37 cellular contexts compared by ENCODE assay signal in the genomic region with DNA sequence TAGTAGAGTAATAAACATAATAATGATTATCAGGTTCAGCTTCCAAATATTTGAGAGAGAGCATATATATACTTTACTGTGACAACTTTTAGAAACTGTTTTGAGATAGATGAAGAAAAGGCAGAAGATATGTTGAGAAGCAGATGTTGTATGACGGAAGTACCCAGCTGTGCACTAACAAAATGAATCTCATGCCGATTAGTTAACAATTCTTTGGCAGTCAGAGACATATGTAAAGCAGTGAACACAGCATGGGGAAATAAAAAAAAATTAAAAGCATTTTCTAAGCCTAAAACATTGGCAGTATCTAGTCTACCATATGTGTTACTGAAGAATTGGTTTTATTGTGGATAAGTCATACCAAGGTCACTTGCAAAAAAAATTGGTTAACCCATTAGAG.
"Had no signal": no experiment of that assay in that cellular context is flagged by ENCODE, and none has a peak within 500 bp of the region (broad histone marks: within the 10 kb centered on the region; RNA-seq: fewer than 3 reads in every experiment).

No MANE protein-coding gene starts in this region.

- DNase-seq: activated effector memory CD4-positive, alpha-beta T cell treated with anti-CD3 and anti-CD28 coated beads, Interleukin-2, amount 50 U/mL, for 16 hours; activated effector memory CD4-positive, alpha-beta T cell treated with Interleukin-2 at 50 U/mL for 16 hours; activated gamma-delta T cell; activated gamma-delta T cell treated with Interleukin-2 at 50 U/mL for 16 hours; activated naive CD4-positive, alpha-beta T cell; activated naive CD4-positive, alpha-beta T cell treated with anti-CD3 and anti-CD28 coated beads for 36 hours; activated naive CD4-positive, alpha-beta T cell treated with anti-CD3 and anti-CD28 coated beads, Interleukin-2, amount 10 ng/mL, durations not matched to agents 7 days and 5 days; activated naive CD4-positive, alpha-beta T cell treated with anti-CD3 and anti-CD28 coated beads, Interleukin-2, amount 50 U/mL, for 16 hours; activated naive CD4-positive, alpha-beta T cell treated with Interleukin-2 at 50 U/mL for 16 hours; activated naive CD8-positive, alpha-beta T cell treated with anti-CD3 and anti-CD28 coated beads for 36 hours; activated naive CD8-positive, alpha-beta T cell treated with anti-CD3 and anti-CD28 coated beads, Interleukin-2, amount 10 ng/mL, durations not matched to agents 7 days and 5 days; activated naive CD8-positive, alpha-beta T cell treated with anti-CD3 and anti-CD28 coated beads, Interleukin-2, amount 50 U/mL, for 24 hours; activated T-cell treated with anti-CD3 and anti-CD28 coated beads, Interleukin-2, amount 50 U/mL, for 24 hours; activated T-cell treated with anti-CD3 and anti-CD28 coated beads, Interleukin-2, amount 50 U/mL, for 4 hours; activated T-cell treated with anti-CD3 and anti-CD28 coated beads, Interleukin-2, amount 50 U/mL, for 48 hours; activated T-cell treated with anti-CD3 and anti-CD28 coated beads, Interleukin-2, amount 50 U/mL, for 72 hours; adrenal gland; amniotic stem cell; amygdala; anterior cingulate cortex; aorta; body of pancreas; brain microvascular endothelial cell; caudate nucleus; central memory CD4-positive, alpha-beta T cell; cerebellar nuclear complex had no signal

- H3K4me3 ChIP-seq: adrenal gland, ascending aorta, body of pancreas, breast epithelium, cardiac muscle cell had no signal

- H3K36me3 Mint-ChIP-seq: activated naive CD8-positive, alpha-beta T cell treated with anti-CD3 and anti-CD28 coated beads, Interleukin-2, amount 10 ng/mL, durations not matched to agents 7 days and 5 days had no signal

- H3K4me1 Mint-ChIP-seq: activated naive CD4-positive, alpha-beta T cell treated with anti-CD3 and anti-CD28 coated beads, Interleukin-2, amount 10 ng/mL, durations not matched to agents 7 days and 5 days; activated naive CD4-positive, alpha-beta T cell treated with anti-CD3 and anti-CD28 coated beads, Interleukin-2, amount 50 U/mL, for 24 hours; activated naive CD8-positive, alpha-beta T cell treated with anti-CD3 and anti-CD28 coated beads, Interleukin-2, amount 10 ng/mL, durations not matched to agents 7 days and 5 days; activated naive CD8-positive, alpha-beta T cell treated with anti-CD3 and anti-CD28 coated beads, Interleukin-2, amount 50 U/mL, for 24 hours; central memory CD8-positive, alpha-beta T cell had no signal

- H3K27me3 ChIP-seq: adrenal gland, ascending aorta, body of pancreas, brain microvascular endothelial cell, breast epithelium, cardiac muscle cell had no signal

- H3K9me3 ChIP-seq: adrenal gland, body of pancreas had no signal

- H3K27me3 Mint-ChIP-seq: activated naive CD4-positive, alpha-beta T cell treated with anti-CD3 and anti-CD28 coated beads, Interleukin-2, amount 50 U/mL, for 24 hours; activated T-cell treated with anti-CD3 and anti-CD28 coated beads, Interleukin-2, amount 50 U/mL, for 24 hours; activated T-helper 17 cell treated with anti-CD3 and anti-CD28 coated beads, Interleukin-2, amount 50 U/mL, for 72 hours; brain had no signal

- H3K27ac ChIP-seq: adrenal gland, ascending aorta, body of pancreas, brain microvascular endothelial cell, breast epithelium, cardiac muscle cell had no signal

- H3K36me3 ChIP-seq: adrenal gland, ascending aorta, brain microvascular endothelial cell, breast epithelium, cardiac muscle cell had no signal

- H3K27ac Mint-ChIP-seq: activated naive CD4-positive, alpha-beta T cell treated with anti-CD3 and anti-CD28 coated beads for 36 hours; activated naive CD4-positive, alpha-beta T cell treated with anti-CD3 and anti-CD28 coated beads, Interleukin-2, amount 10 ng/mL, durations not matched to agents 7 days and 5 days; activated naive CD4-positive, alpha-beta T cell treated with anti-CD3 and anti-CD28 coated beads, Interleukin-2, amount 50 U/mL, for 24 hours; activated naive CD4-positive, alpha-beta T cell treated with anti-CD3 and anti-CD28 coated beads, Interleukin-2, amount 50 U/mL, for 72 hours; activated naive CD8-positive, alpha-beta T cell; activated naive CD8-positive, alpha-beta T cell treated with anti-CD3 and anti-CD28 coated beads for 36 hours; activated naive CD8-positive, alpha-beta T cell treated with anti-CD3 and anti-CD28 coated beads, Interleukin-2, amount 10 ng/mL, durations not matched to agents 7 days and 5 days; activated naive CD8-positive, alpha-beta T cell treated with anti-CD3 and anti-CD28 coated beads, Interleukin-2, amount 50 U/mL, for 24 hours; activated T-cell treated with anti-CD3 and anti-CD28 coated beads, Interleukin-2, amount 50 U/mL, for 24 hours; activated T-cell treated with anti-CD3 and anti-CD28 coated beads, Interleukin-2, amount 50 U/mL, for 72 hours; activated T-helper 1 cell treated with anti-CD3 and anti-CD28 coated beads, Interleukin-12 subunit alpha, Interleukin-12 subunit beta, Interleukin-2, Interleukin-4 antibody, amounts not matched to agents 30 ng/mL and 10 ng/mL and 1 ng/mL, durations not matched to agents 14 hours and 24 hours and 36 hours; activated T-helper 17 cell treated with anti-CD3 and anti-CD28 coated beads, Interleukin-2, amount 50 U/mL, for 72 hours; activated T-helper 2 cell treated with anti-CD3 and anti-CD28 coated beads, Interferon-gamma antibody, Interleukin-2, Interleukin-4, amounts not matched to agents 10 μg/mL and 5 μg/mL and 100 μg/mL, durations not matched to agents 14 hours and 24 hours and 36 hours; brain had no signal

- H3K4me1 ChIP-seq: adrenal gland, ascending aorta, breast epithelium had no signal

- H3K4me3 Mint-ChIP-seq: activated naive CD4-positive, alpha-beta T cell treated with anti-CD3 and anti-CD28 coated beads for 36 hours; activated naive CD4-positive, alpha-beta T cell treated with anti-CD3 and anti-CD28 coated beads, Interleukin-2, amount 10 ng/mL, durations not matched to agents 7 days and 5 days; activated naive CD4-positive, alpha-beta T cell treated with anti-CD3 and anti-CD28 coated beads, Interleukin-2, amount 50 U/mL, for 24 hours; activated naive CD8-positive, alpha-beta T cell; activated naive CD8-positive, alpha-beta T cell treated with anti-CD3 and anti-CD28 coated beads for 36 hours; activated naive CD8-positive, alpha-beta T cell treated with anti-CD3 and anti-CD28 coated beads, Interleukin-2, amount 10 ng/mL, durations not matched to agents 7 days and 5 days; activated naive CD8-positive, alpha-beta T cell treated with anti-CD3 and anti-CD28 coated beads, Interleukin-2, amount 50 U/mL, for 24 hours; activated T-cell treated with anti-CD3 and anti-CD28 coated beads, Interleukin-2, amount 50 U/mL, for 24 hours; activated T-cell treated with anti-CD3 and anti-CD28 coated beads, Interleukin-2, amount 50 U/mL, for 4 hours; activated T-cell treated with anti-CD3 and anti-CD28 coated beads, Interleukin-2, amount 50 U/mL, for 72 hours; activated T-helper 1 cell treated with anti-CD3 and anti-CD28 coated beads, Interleukin-12 subunit alpha, Interleukin-12 subunit beta, Interleukin-2, Interleukin-4 antibody, amounts not matched to agents 30 ng/mL and 10 ng/mL and 1 ng/mL, durations not matched to agents 14 hours and 24 hours and 36 hours; activated T-helper 17 cell treated with anti-CD3 and anti-CD28 coated beads, Interleukin-2, amount 50 U/mL, for 72 hours; brain; central memory CD8-positive, alpha-beta T cell had no signal
